1 cellular context compared by ENCODE assay signal in genomic region chr3:58804914-58805313, GRCh38.
A peak's percentile ranks its signal among the peaks of the same experiment; 100 is the strongest.
TF ChIP-seq lines count a peak whose summit lies in the region.

No MANE protein-coding gene starts in this region.

TF ChIP-seq in IMR-90, 13 proteins besides CTCF, POLR2A, EP300 and RAD21:
- TF ChIP-seq USF2 (IDR thresholded peaks at IDR 0.05; ENCODE audit: low read depth, low read length) (no peak), MXI1 (IDR thresholded peaks at IDR 0.05; ENCODE audit: borderline replicate concordance, low read depth, low read length) (no peak), MAZ (IDR thresholded peaks at IDR 0.05; ENCODE audit: borderline replicate concordance, low read depth, low read length) (no peak), MAFK (IDR thresholded peaks at IDR 0.05; ENCODE audit: low read depth, low read length) (peak; percentile 47), ELK1 (IDR thresholded peaks at IDR 0.05; ENCODE audit: borderline replicate concordance, low read depth, low read length) (no peak), BHLHE40 (IDR thresholded peaks at IDR 0.05; ENCODE audit: low read depth, low read length) (no peak), FOS (IDR thresholded peaks at IDR 0.05; ENCODE audit: low read depth, low read length) (no peak)
TF ChIP-seq in IMR-90: peak in this region for 1.
